8 cellular contexts compared by ENCODE assay signal in the genomic region with DNA sequence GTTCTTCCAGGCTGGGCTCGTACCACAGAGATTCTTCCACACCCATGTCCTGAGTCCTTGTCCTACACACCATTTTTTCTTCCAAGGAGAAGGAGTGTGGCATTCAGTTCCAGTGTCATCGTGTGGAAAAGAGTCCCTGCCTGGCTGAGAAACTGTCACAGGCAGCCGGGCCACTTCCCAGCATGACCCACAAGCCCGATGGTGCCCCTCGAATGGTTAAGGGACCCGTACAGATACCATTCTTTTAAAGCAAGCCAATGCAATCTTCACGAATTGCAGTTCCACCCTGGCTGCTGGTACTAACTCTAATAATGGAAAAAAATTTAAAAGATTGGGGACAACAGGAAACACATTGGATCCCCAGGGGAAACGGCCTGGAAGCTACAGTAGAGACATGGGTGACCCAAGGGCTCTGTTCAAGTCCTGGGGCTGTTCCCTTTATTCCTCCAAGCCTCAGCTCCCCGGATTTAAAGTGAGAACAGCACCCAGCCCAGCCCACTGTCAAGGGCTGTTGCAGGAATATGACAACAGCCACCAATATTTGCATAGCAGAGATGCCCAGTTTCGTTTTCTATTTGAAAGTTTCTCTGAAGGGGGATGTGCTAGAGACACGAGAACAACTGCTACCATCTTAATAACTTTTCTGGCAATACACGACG.
DNase-seq lines count a peak whose midpoint lies in the region; ATAC-seq and TF ChIP-seq lines count a peak whose summit lies in the region.

No MANE protein-coding gene starts in this region.

- peaks cover 51% of the 10 kb centered on the region for H3K4me1 Mint-ChIP-seq in activated B cell treated with CpG ODN at 0.5 μM for 24 hours

- peaks cover 8% of the 10 kb centered on the region for H3K36me3 Mint-ChIP-seq in activated B cell treated with CpG ODN at 0.5 μM for 24 hours (ENCODE audit: low read depth)

- TF ChIP-seq CTCF in KMS-11 (conservative IDR thresholded peaks at IDR 0.05; ENCODE audit: low read depth, low read length) (no peak), activated B cell treated with CpG ODN at 0.5 μM for 24 hours (IDR thresholded peaks at IDR 0.05) (no peak), fibroblast of pulmonary artery (IDR thresholded peaks at IDR 0.05; ENCODE audit: low read length, missing control alignments) (no peak)

- H3K9ac ChIP-seq in KMS-11 = peak overlapping the region; percentile 37

- H4K20me1 ChIP-seq in KMS-11 (ENCODE audit: insufficient read depth) = no peaks in the 10 kb centered on the region

- H3K36me3 ChIP-seq in KMS-11 (ENCODE audit: insufficient read depth) = no peaks in the 10 kb centered on the region

- no peaks in the 10 kb centered on the region for H3K27me3 Mint-ChIP-seq in activated B cell treated with CpG ODN at 0.5 μM for 24 hours

- H3K4me2 ChIP-seq in KMS-11 = peak overlapping the region; percentile 88

- DNase-seq in DMS53 (lab: John Stamatoyannopoulos, UW) (peak; percentile 73), activated B cell treated with CpG ODN at 0.5 μM for 24 hours (no peak), fibroblast of pulmonary artery (ENCODE audit: low read depth) (peak; percentile 51), sciatic nerve (ENCODE audit: low spot score) (peak; percentile 75), NCI-H2171 treated with DMSO at 0.1 percent for 48 hours (lab: John Stamatoyannopoulos, UW) (no peak)

- POLR2A ChIA-PET in activated B cell treated with CpG ODN at 0.5 μM for 24 hours (lab: Charles Lee) = interaction anchor here (1.1 to 7.2 kb wide), 4 partner anchors 12 to 45 kb away, joined by 4 to 79 read pairs (median 12); no protein-coding TSS in a partner anchor

- H3K4me3 Mint-ChIP-seq in activated B cell treated with CpG ODN at 0.5 μM for 24 hours = peak overlapping the region; percentile 65

- peak overlapping the region; percentile 69 for H3K27ac ChIP-seq in KMS-11

- peaks cover 47% of the 10 kb centered on the region for H3K79me2 ChIP-seq in KMS-11 (ENCODE audit: insufficient read depth, low read depth)

- intact Hi-C loops in activated B cell treated with CpG ODN at 0.5 μM for 24 hours (cut with micrococcal nuclease) (loop anchor here (1.0 kb wide), 2 partner anchors 11 to 22 kb away; no protein-coding TSS in a partner anchor), sciatic nerve (cut with DNase I) (no loop called here)

- H3K4me3 ChIP-seq in KMS-11 (IDR thresholded peaks at IDR 0.05; ENCODE audit: insufficient read depth, low read depth, low read length) = no peak overlapping the region
- H3K4me3 ChIP-seq in fibroblast of pulmonary artery (replicated peaks; ENCODE audit: low read depth, low read length) = peak overlapping the region; percentile 30

- no peaks in the 10 kb centered on the region for H3K9me3 Mint-ChIP-seq in activated B cell treated with CpG ODN at 0.5 μM for 24 hours

- peaks cover 51% of the 10 kb centered on the region for H3K4me1 ChIP-seq in KMS-11 (ENCODE audit: low read depth, poor library complexity, severe bottlenecking)

- peak overlapping the region; percentile 91 for H3K27ac Mint-ChIP-seq in activated B cell treated with CpG ODN at 0.5 μM for 24 hours

- H2AFZ ChIP-seq in KMS-11 (ENCODE audit: low read depth) = peak overlapping the region; percentile 15; the same call in 1 of the 2 replicates

- H3K27me3 ChIP-seq in KMS-11 (ENCODE audit: insufficient read depth, low read depth) = no peaks in the 10 kb centered on the region

- ATAC-seq in GM21360 (IDR thresholded peaks at IDR 0.05; ENCODE audit: unreplicated experiment) (peak; percentile 46), activated B cell treated with CpG ODN at 0.5 μM for 24 hours (ENCODE audit: low read depth) (peak; percentile 76), sciatic nerve (peak; percentile 44), GM18870 (IDR thresholded peaks at IDR 0.05; ENCODE audit: unreplicated experiment) (no peak)

- CTCF ChIA-PET in activated B cell treated with CpG ODN at 0.5 μM for 24 hours (lab: Charles Lee) = no interaction called here

Comparison
In these comparisons a context has a peak if more than half of its experiments do, and no peak if none do; other contexts are left out.
1. DNase-seq: peak in DMS53 (single experiment), fibroblast of pulmonary artery (single experiment) and sciatic nerve (single experiment); none in activated B cell treated with CpG ODN at 0.5 μM for 24 hours (single experiment) and NCI-H2171 treated with DMSO at 0.1 percent for 48 hours (single experiment).